In genomic region chr11:7254731-7255291, GRCh38 we compare ENCODE assay signal across 37 cellular contexts. TPM values are rescaled to one million over a fixed set of nuclear protein-coding genes. Genes with fewer than 3 reads are reported as not detected.
"Had no signal": no experiment of that assay in that cellular context is flagged by ENCODE, and none has a peak within 500 bp of the region (broad histone marks: within the 10 kb centered on the region; RNA-seq: fewer than 3 reads in every experiment).

No MANE protein-coding gene starts in this region.

- H3K9me3 ChIP-seq: adrenal gland, body of pancreas, breast epithelium had no signal

- H3K4me3 Mint-ChIP-seq: activated B cell treated with CpG ODN at 0.5 μM for 24 hours; activated CD4-positive, alpha-beta memory T cell treated with anti-CD3 and anti-CD28 coated beads for 36 hours; activated CD4-positive, alpha-beta T cell treated with anti-CD3 and anti-CD28 coated beads, Interleukin-2, amount 10 ng/mL, durations not matched to agents 24 days and 14 days; activated CD8-positive, alpha-beta T cell treated with anti-CD3 and anti-CD28 coated beads for 36 hours; activated naive CD4-positive, alpha-beta T cell treated with anti-CD3 and anti-CD28 coated beads for 36 hours; activated naive CD8-positive, alpha-beta T cell treated with anti-CD3 and anti-CD28 coated beads for 36 hours; activated T-cell treated with anti-CD3 and anti-CD28 coated beads, Interleukin-2, amount 50 U/mL, for 4 hours; activated T-cell treated with anti-CD3 and anti-CD28 coated beads, Interleukin-2, amount 50 U/mL, for 72 hours; activated T-helper 1 cell treated with anti-CD3 and anti-CD28 coated beads, Interleukin-12 subunit alpha, Interleukin-12 subunit beta, Interleukin-2, Interleukin-4 antibody, amounts not matched to agents 30 ng/mL and 10 ng/mL and 1 ng/mL, durations not matched to agents 14 hours and 24 hours and 36 hours; activated T-helper 17 cell treated with anti-CD3 and anti-CD28 coated beads, Interleukin-2, amount 50 U/mL, for 72 hours; T-helper 1 cell treated with Interleukin-12 subunit alpha and Interleukin-12 subunit beta and Interleukin-4 antibody, amounts not matched to agents 30 μg/mL and 1 μg/mL, for 36 hours; T-helper 2 cell treated with Interferon-gamma antibody and Interleukin-4, amounts not matched to agents 5 μg/mL and 100 μg/mL, for 36 hours had no signal

- H3K27ac ChIP-seq: adrenal gland, body of pancreas, brain microvascular endothelial cell, breast epithelium, VCaP had no signal

- H3K27ac Mint-ChIP-seq: activated B cell treated with CpG ODN at 0.5 μM for 24 hours; activated CD4-positive, alpha-beta memory T cell treated with anti-CD3 and anti-CD28 coated beads for 36 hours; activated CD4-positive, alpha-beta T cell treated with anti-CD3 and anti-CD28 coated beads, Interleukin-2, amount 10 ng/mL, durations not matched to agents 24 days and 14 days; activated CD8-positive, alpha-beta T cell treated with anti-CD3 and anti-CD28 coated beads for 36 hours; activated naive CD4-positive, alpha-beta T cell treated with anti-CD3 and anti-CD28 coated beads for 36 hours; activated naive CD4-positive, alpha-beta T cell treated with anti-CD3 and anti-CD28 coated beads, Interleukin-2, amount 50 U/mL, for 72 hours; activated naive CD8-positive, alpha-beta T cell treated with anti-CD3 and anti-CD28 coated beads for 36 hours; activated T-cell treated with anti-CD3 and anti-CD28 coated beads, Interleukin-2, amount 50 U/mL, for 72 hours; activated T-helper 1 cell treated with anti-CD3 and anti-CD28 coated beads, Interleukin-12 subunit alpha, Interleukin-12 subunit beta, Interleukin-2, Interleukin-4 antibody, amounts not matched to agents 30 ng/mL and 10 ng/mL and 1 ng/mL, durations not matched to agents 14 hours and 24 hours and 36 hours; activated T-helper 17 cell treated with anti-CD3 and anti-CD28 coated beads, Interleukin-2, amount 50 U/mL, for 72 hours; T-helper 1 cell treated with Interleukin-12 subunit alpha and Interleukin-12 subunit beta and Interleukin-4 antibody, amounts not matched to agents 30 μg/mL and 1 μg/mL, for 36 hours; T-helper 2 cell treated with Interferon-gamma antibody and Interleukin-4, amounts not matched to agents 5 μg/mL and 100 μg/mL, for 36 hours had no signal

- ATAC-seq: activated CD8-positive, alpha-beta T cell treated with anti-CD3 and anti-CD28 coated beads for 36 hours; activated naive CD4-positive, alpha-beta T cell treated with anti-CD3 and anti-CD28 coated beads, Interleukin-2, amount 50 U/mL, for 72 hours; activated T-cell treated with anti-CD3 and anti-CD28 coated beads, Interleukin-2, amount 50 U/mL, for 4 hours; activated T-cell treated with anti-CD3 and anti-CD28 coated beads, Interleukin-2, amount 50 U/mL, for 72 hours; activated T-helper 17 cell treated with anti-CD3 and anti-CD28 coated beads, Interleukin-2, amount 50 U/mL, for 72 hours; body of pancreas had no signal

- H3K4me1 Mint-ChIP-seq: activated CD4-positive, alpha-beta T cell treated with anti-CD3 and anti-CD28 coated beads, Interleukin-2, amount 10 ng/mL, durations not matched to agents 24 days and 14 days; activated naive CD8-positive, alpha-beta T cell treated with anti-CD3 and anti-CD28 coated beads for 36 hours; activated T-helper 17 cell treated with anti-CD3 and anti-CD28 coated beads, Interleukin-2, amount 50 U/mL, for 72 hours had no signal

- H3K4me1 ChIP-seq: breast epithelium had no signal

- H3K9me3 Mint-ChIP-seq: activated B cell treated with CpG ODN at 0.5 μM for 24 hours; activated CD4-positive, alpha-beta memory T cell treated with anti-CD3 and anti-CD28 coated beads for 36 hours; activated CD4-positive, alpha-beta T cell treated with anti-CD3 and anti-CD28 coated beads, Interleukin-2, amount 10 ng/mL, durations not matched to agents 24 days and 14 days; activated CD8-positive, alpha-beta T cell treated with anti-CD3 and anti-CD28 coated beads for 36 hours; activated naive CD4-positive, alpha-beta T cell treated with anti-CD3 and anti-CD28 coated beads for 36 hours; activated naive CD4-positive, alpha-beta T cell treated with anti-CD3 and anti-CD28 coated beads, Interleukin-2, amount 50 U/mL, for 72 hours; activated naive CD8-positive, alpha-beta T cell treated with anti-CD3 and anti-CD28 coated beads for 36 hours; activated T-cell treated with anti-CD3 and anti-CD28 coated beads, Interleukin-2, amount 50 U/mL, for 4 hours; activated T-cell treated with anti-CD3 and anti-CD28 coated beads, Interleukin-2, amount 50 U/mL, for 72 hours; activated T-helper 1 cell treated with anti-CD3 and anti-CD28 coated beads, Interleukin-12 subunit alpha, Interleukin-12 subunit beta, Interleukin-2, Interleukin-4 antibody, amounts not matched to agents 30 ng/mL and 10 ng/mL and 1 ng/mL, durations not matched to agents 14 hours and 24 hours and 36 hours; activated T-helper 17 cell treated with anti-CD3 and anti-CD28 coated beads, Interleukin-2, amount 50 U/mL, for 72 hours; T-helper 1 cell treated with Interleukin-12 subunit alpha and Interleukin-12 subunit beta and Interleukin-4 antibody, amounts not matched to agents 30 μg/mL and 1 μg/mL, for 36 hours; T-helper 2 cell treated with Interferon-gamma antibody and Interleukin-4, amounts not matched to agents 5 μg/mL and 100 μg/mL, for 36 hours had no signal

- H3K4me3 ChIP-seq: adrenal gland, body of pancreas, breast epithelium had no signal

- H3K36me3 ChIP-seq: adrenal gland, brain microvascular endothelial cell, breast epithelium had no signal

- H3K27me3 ChIP-seq: adrenal gland, body of pancreas had no signal

- H3K36me3 Mint-ChIP-seq: activated CD4-positive, alpha-beta memory T cell treated with anti-CD3 and anti-CD28 coated beads for 36 hours; activated naive CD8-positive, alpha-beta T cell treated with anti-CD3 and anti-CD28 coated beads for 36 hours had no signal

- DNase-seq: activated B cell treated with CpG ODN at 0.5 μM for 24 hours; activated CD4-positive, alpha-beta memory T cell treated with anti-CD3 and anti-CD28 coated beads for 36 hours; activated CD4-positive, alpha-beta T cell treated with anti-CD3 and anti-CD28 coated beads for 4 hours; activated CD4-positive, alpha-beta T cell treated with anti-CD3 and anti-CD28 coated beads, Interleukin-2, amount 10 ng/mL, durations not matched to agents 24 days and 14 days; activated CD4-positive, alpha-beta T cell treated with anti-CD3 and anti-CD28 coated beads, Interleukin-2, amount 50 U/mL, for 1 hour; activated CD4-positive, alpha-beta T cell treated with anti-CD3 and anti-CD28 coated beads, Interleukin-2, amount 50 U/mL, for 4 hours; activated CD4-positive, CD25-positive, alpha-beta regulatory T cell treated with anti-CD3 and anti-CD28 coated beads, Interleukin-2, amount 50 U/mL, for 72 hours; activated CD8-positive, alpha-beta memory T cell treated with anti-CD3 and anti-CD28 coated beads, Interleukin-2, amount 50 U/mL, for 4 hours; activated CD8-positive, alpha-beta T cell treated with anti-CD3 and anti-CD28 coated beads for 36 hours; activated effector memory CD4-positive, alpha-beta T cell treated with anti-CD3 and anti-CD28 coated beads, Interleukin-2, amount 50 U/mL, for 16 hours; activated gamma-delta T cell treated with Interleukin-2 at 50 U/mL for 16 hours; activated naive CD4-positive, alpha-beta T cell; activated naive CD4-positive, alpha-beta T cell treated with anti-CD3 and anti-CD28 coated beads for 36 hours; activated naive CD4-positive, alpha-beta T cell treated with anti-CD3 and anti-CD28 coated beads, Interleukin-2, amount 50 U/mL, for 16 hours; activated naive CD8-positive, alpha-beta T cell treated with anti-CD3 and anti-CD28 coated beads for 36 hours; activated T-cell treated with anti-CD3 and anti-CD28 coated beads for 4 hours; activated T-cell treated with anti-CD3 and anti-CD28 coated beads, Interleukin-2, amount 50 U/mL, for 1 hour; activated T-cell treated with anti-CD3 and anti-CD28 coated beads, Interleukin-2, amount 50 U/mL, for 4 hours; activated T-cell treated with anti-CD3 and anti-CD28 coated beads, Interleukin-2, amount 50 U/mL, for 72 hours; adrenal gland; amniotic stem cell; aorta; body of pancreas; brain microvascular endothelial cell; central memory CD4-positive, alpha-beta T cell; cerebellar nuclear complex; T-helper 1 cell; T-helper 2 cell; T-helper 9 cell had no signal

RNA-seq across cellular contexts. Expression of gene SYT9, which starts 3.1 kb away (rescaled TPM):
- total RNA-seq: activated B cell treated with CpG ODN at 0.5 μM for 24 hours; activated CD4-positive, alpha-beta memory T cell treated with anti-CD3 and anti-CD28 coated beads for 36 hours; activated CD4-positive, alpha-beta T cell treated with anti-CD3 and anti-CD28 coated beads, Interleukin-2, amount 10 ng/mL, durations not matched to agents 24 days and 14 days; activated CD8-positive, alpha-beta memory T cell treated with anti-CD3 and anti-CD28 coated beads for 36 hours; activated CD8-positive, alpha-beta T cell treated with anti-CD3 and anti-CD28 coated beads for 36 hours; activated naive CD4-positive, alpha-beta T cell treated with anti-CD3 and anti-CD28 coated beads for 36 hours; activated naive CD8-positive, alpha-beta T cell treated with anti-CD3 and anti-CD28 coated beads for 36 hours; activated T-cell treated with anti-CD3 and anti-CD28 coated beads, Interleukin-2, amount 50 U/mL, for 4 hours; activated T-cell treated with anti-CD3 and anti-CD28 coated beads, Interleukin-2, amount 50 U/mL, for 72 hours; activated T-helper 1 cell treated with anti-CD3 and anti-CD28 coated beads, Interleukin-12 subunit alpha, Interleukin-12 subunit beta, Interleukin-2, Interleukin-4 antibody, amounts not matched to agents 30 ng/mL and 10 ng/mL and 1 ng/mL, durations not matched to agents 14 hours and 24 hours and 36 hours; activated T-helper 17 cell treated with anti-CD3 and anti-CD28 coated beads, Interleukin-2, amount 50 U/mL, for 72 hours had no signal
